In genomic region chr12:49061157-49061650, GRCh38 we compare ENCODE assay signal across 8 cellular contexts. TPM values are rescaled to one million over a fixed set of nuclear protein-coding genes. Genes with fewer than 3 reads are reported as not detected.
A peak's percentile ranks its signal among the peaks of the same experiment; 100 is the strongest.
DNase-seq lines count a peak whose midpoint lies in the region; ATAC-seq and TF ChIP-seq lines count a peak whose summit lies in the region.

No MANE protein-coding gene starts in this region.

- H3K36me3 Mint-ChIP-seq in mesothelial cell of epicardium, result no peaks in the 10 kb centered on the region

- H3K27me3 ChIP-seq in A673 (replicated peaks; ENCODE audit: insufficient read depth, low read depth, low read length, poor library complexity) (no peaks in the 10 kb centered on the region), breast epithelium (no peaks in the 10 kb centered on the region)

- TF ChIP-seq CTCF in A673 (conservative IDR thresholded peaks at IDR 0.05; ENCODE audit: low read depth, low read length) (no peak), breast epithelium (IDR thresholded peaks at IDR 0.05) (no peak), mesothelial cell of epicardium (IDR thresholded peaks at IDR 0.05; ENCODE audit: unreplicated experiment) (no peak)

- BruUV-seq in A673 (replicated peaks; lab: Mats Ljungman, UMichigan), result TSS peak; percentile 69

- no peaks in the 10 kb centered on the region for H3K27me3 Mint-ChIP-seq in mesothelial cell of epicardium (ENCODE audit: low read depth)

- intact Hi-C loops in A673 (cut with micrococcal nuclease; ENCODE audit: unreplicated experiment), result loop anchor here (5.0 kb wide), 1 partner anchor 176 kb away; no protein-coding TSS in a partner anchor
- intact Hi-C loops in breast epithelium (cut with DNase I; ENCODE audit: low total_unique reads), result no loop called here

- H3K4me1 Mint-ChIP-seq in mesothelial cell of epicardium, result peaks cover 40% of the 10 kb centered on the region

- CTCF ChIA-PET in A673 (lab: Charles Lee), result no interaction called here

- H3K4me1 ChIP-seq in A673 (ENCODE audit: insufficient read depth, low read length, poor library complexity, severe bottlenecking) (peaks cover 17% of the 10 kb centered on the region), breast epithelium (peaks cover 10 to 20% of the 10 kb centered on the region in 2 donors)

- POLR2A ChIA-PET in A673 (lab: Charles Lee; ENCODE audit: low non-redundant PET), result interaction anchor here (0.6 kb wide), 1 partner anchor 1319 kb away, joined by 3 read pairs; no protein-coding TSS in a partner anchor

- no peaks in the 10 kb centered on the region for H3K36me3 ChIP-seq in A673 (ENCODE audit: insufficient read depth, low read length, poor library complexity, severe bottlenecking)
- no peaks in the 10 kb centered on the region for H3K36me3 ChIP-seq in breast epithelium

- peak overlapping the region; percentile 100 for H3K27ac ChIP-seq in A673 (ENCODE audit: low read depth, low read length, poor library complexity, severe bottlenecking)
- peak overlapping the region; percentile 88 to 97 for H3K27ac ChIP-seq in breast epithelium

- no peak for DNase-seq in A673 (ENCODE audit: low spot score)
- no peak for DNase-seq in breast epithelium (ENCODE audit: low spot score in 2 of 2)
- no peak for DNase-seq in mesothelial cell of epicardium (ENCODE audit: low spot score in 2 of 2, unreplicated experiment in 2 of 2)
- no peak for DNase-seq in SKM-1 (lab: John Stamatoyannopoulos, UW; ENCODE audit: unreplicated experiment)
- no peak for DNase-seq in GM03348 (ENCODE audit: low spot score)
- DNase-seq in stimulated activated CD4-positive, alpha-beta T cell treated with anti-CD3 and anti-CD28 coated beads, Interleukin-2, amount 100 ng/mL, for 48 hours, result no peak

- H3K9me3 Mint-ChIP-seq in mesothelial cell of epicardium, result no peaks in the 10 kb centered on the region

- peak overlapping the region; percentile 95 for H3K4me3 Mint-ChIP-seq in mesothelial cell of epicardium

- H3K9me3 ChIP-seq in A673 (ENCODE audit: low read depth, low read length, poor library complexity, severe bottlenecking) (no peaks in the 10 kb centered on the region), breast epithelium (no peaks in the 10 kb centered on the region)

- TF ChIP-seq POLR2A in breast epithelium (IDR thresholded peaks at IDR 0.05), result no peak

- H3K4me3 ChIP-seq in A673 (ENCODE audit: low read depth, low read length, poor library complexity, severe bottlenecking), result peak overlapping the region; percentile 98
- peak overlapping the region; percentile 92 to 96 (median 94) for H3K4me3 ChIP-seq in breast epithelium

- ATAC-seq in HG02642 (IDR thresholded peaks at IDR 0.05; ENCODE audit: poor library complexity, unreplicated experiment) (peak; percentile 1), HG03378 (IDR thresholded peaks at IDR 0.05; ENCODE audit: unreplicated experiment) (no peak)

- H3K27ac Mint-ChIP-seq in mesothelial cell of epicardium, result peak overlapping the region; percentile 98

RNA-seq across cellular contexts. Expression of gene KMT2D, which starts 0.6 kb away (rescaled TPM):
- total RNA-seq in A673 (2021), result 121 and 138 TPM in 2 replicates
- total RNA-seq in breast epithelium, result 10 to 100 TPM; 35.4 to 51.4 (median 45.9) TPM
- total RNA-seq in mesothelial cell of epicardium, result 125 to 137 TPM (median 136 TPM) in 3 replicates

RNA-seq across cellular contexts. Expression of gene RHEBL1, which starts 8.6 kb away (rescaled TPM):
- total RNA-seq in A673 (2021) (1.3 and 1.6 TPM in 2 replicates), breast epithelium (1 to 10 TPM in 1 of 3 donors, under 1 TPM in 1, not detected in 1; 0.59 to 1.3 TPM), mesothelial cell of epicardium (0.43 to 0.60 TPM (median 0.53 TPM) in 3 replicates)

RNA-seq across cellular contexts. Expression of gene DHH, which starts 33.4 kb away (rescaled TPM):
- total RNA-seq in A673 (2021), result 0.22 and 0.39 TPM in 2 replicates
- total RNA-seq in breast epithelium, result 1 to 10 TPM in 2 of 3 donors, under 1 TPM in 1; 0.29 to 1.6 (median 1.4) TPM
- total RNA-seq in mesothelial cell of epicardium, result 0.38 to 0.63 TPM (median 0.49 TPM) in 3 replicates

RNA-seq across cellular contexts. Expression of gene PRKAG1, which starts 42.6 kb away (rescaled TPM):
- 50.7 and 59.6 TPM in 2 replicates for total RNA-seq in A673 (2021)
- 10 to 100 TPM; 50.5 to 84.3 (median 54.0) TPM for total RNA-seq in breast epithelium
- 58.7 to 61.8 TPM (median 59.4 TPM) in 3 replicates for total RNA-seq in mesothelial cell of epicardium

RNA-seq across cellular contexts. Expression of gene LMBR1L, which starts 49.4 kb away (rescaled TPM):
- total RNA-seq in A673 (2021) (47.2 and 55.7 TPM in 2 replicates), breast epithelium (10 to 100 TPM; 37.6 to 73.0 (median 58.3) TPM), mesothelial cell of epicardium (142 to 160 TPM (median 149 TPM) in 3 replicates)
